Comparison of ENCODE assay signal across 8 cellular contexts in the genomic region with DNA sequence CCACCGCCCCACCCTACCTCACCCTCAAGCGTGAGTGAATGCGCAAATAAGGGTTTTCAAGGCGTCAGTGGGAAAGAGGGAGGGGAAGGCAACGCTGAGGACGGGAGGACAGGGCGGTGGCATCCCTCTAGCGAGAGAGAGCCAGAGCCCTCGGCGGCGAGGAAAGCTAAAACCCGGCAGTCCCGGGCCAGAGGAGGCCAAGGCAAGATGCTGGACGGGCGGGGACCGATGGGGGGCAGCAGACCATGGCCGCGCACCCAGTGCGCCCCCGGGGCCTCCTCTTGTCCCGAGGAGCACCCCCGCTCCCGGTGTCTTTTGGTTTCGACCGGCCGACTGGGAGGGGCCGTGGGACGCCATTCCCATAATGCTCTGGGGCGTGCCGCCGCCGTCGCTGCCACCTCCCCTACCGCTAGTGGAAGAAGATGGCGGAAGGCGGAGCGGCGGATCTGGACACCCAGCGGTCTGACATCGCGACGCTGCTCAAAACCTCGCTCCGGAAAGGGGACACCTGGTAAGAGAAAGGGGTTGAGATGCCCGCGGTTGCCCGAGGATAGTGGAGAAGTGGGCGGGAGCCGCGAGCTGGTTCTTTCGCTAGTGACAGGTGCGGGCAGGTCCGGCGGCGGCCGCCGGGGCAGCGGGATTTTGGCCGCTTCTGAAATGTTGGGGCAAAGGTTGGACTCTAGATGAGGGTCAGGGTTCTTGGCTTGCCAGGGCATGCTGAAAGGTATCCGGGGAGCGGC.
DNase-seq lines count a peak whose midpoint lies in the region; ATAC-seq and TF ChIP-seq lines count a peak whose summit lies in the region.

A gene (plus strand): TSS at position 412 of the 740 bp plus-strand sequence. CDS start 11 bp downstream, at position 423.

- peak; percentile 83 for TF ChIP-seq CTCF in astrocyte of the spinal cord (IDR thresholded peaks at IDR 0.05; ENCODE audit: low read depth, low read length)
- TF ChIP-seq CTCF in retinal pigment epithelial cell (conservative IDR thresholded peaks at IDR 0.05; ENCODE audit: low read depth, low read length): peak; percentile 70

- H3K4me3 ChIP-seq in astrocyte of the spinal cord (ENCODE audit: low read depth, low read length) (peak within 1 kb of the TSS; percentile 97), retinal pigment epithelial cell (ENCODE audit: low read length) (peak within 1 kb of the TSS; percentile 72)

- DNase-seq in NCI-H1930 (lab: John Stamatoyannopoulos, UW): peak; percentile 89 to 94
- DNase-seq in T1000 (lab: John Stamatoyannopoulos, UW): peak; percentile 97
- peak; percentile 98 for DNase-seq in astrocyte of the spinal cord (ENCODE audit: low read depth, low spot score)
- DNase-seq in hippocampal formation (lab: John Stamatoyannopoulos, UW): peak; percentile 94 to 96
- DNase-seq in retinal pigment epithelial cell (ENCODE audit: low read depth): peak; percentile 93
- DNase-seq in OCI-M2 (lab: John Stamatoyannopoulos, UW; ENCODE audit: unreplicated experiment): no peak

- ATAC-seq in GM18502 (IDR thresholded peaks at IDR 0.05; ENCODE audit: poor library complexity, unreplicated experiment) (peak; percentile 80), HG02970 (IDR thresholded peaks at IDR 0.05; ENCODE audit: low FRiP score, unreplicated experiment) (peak; percentile 88)

- in situ Hi-C loops in astrocyte of the spinal cord (cut with HindIII; ENCODE audit: low sequenced_read_pairs): no loop called here
